Comparison of ENCODE assay signal across 28 cellular contexts in the genomic region with DNA sequence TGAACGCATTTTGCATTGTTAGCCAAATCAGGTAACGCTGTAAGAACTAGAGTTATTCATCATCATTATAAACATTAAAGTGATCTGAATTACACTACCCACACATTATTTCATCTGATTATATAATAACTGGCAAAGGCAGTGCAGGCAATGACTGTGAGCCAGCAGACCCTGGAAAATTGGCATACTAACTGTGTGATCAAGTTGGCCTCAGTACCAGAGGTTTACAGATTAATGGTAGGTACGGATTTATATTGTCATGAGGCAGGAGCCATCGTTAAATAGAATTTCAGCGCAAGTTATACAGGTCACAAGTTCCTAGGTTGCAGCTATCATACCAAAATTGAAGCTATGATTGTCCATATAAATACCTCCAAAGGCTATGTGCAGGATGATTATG.
DNase-seq lines count a peak whose midpoint lies in the region; ATAC-seq, FAIRE-seq and TF ChIP-seq lines count a peak whose summit lies in the region.
"Had no signal": no experiment of that assay in that cellular context is flagged by ENCODE, and none has a peak within 500 bp of the region (broad histone marks: within the 10 kb centered on the region; RNA-seq: fewer than 3 reads in every experiment).

No MANE protein-coding gene starts in this region.

- ATAC-seq in left lobe of liver (peak; percentile 64), HG02970 (IDR thresholded peaks at IDR 0.05; ENCODE audit: low FRiP score, unreplicated experiment) (no peak)
- ATAC-seq: A549; CD8-positive, alpha-beta T cell had no signal

- DNase-seq in NCI-H1105 treated with DMSO at 0.1 percent for 48 hours (lab: John Stamatoyannopoulos, UW): peak; percentile 7
- DNase-seq in NCI-H1105 (lab: John Stamatoyannopoulos, UW): no peak
- no peak for DNase-seq in GM12892 (ENCODE audit: insufficient read length)
- no peak for DNase-seq in left lobe of liver (ENCODE audit: low spot score)
- DNase-seq in activated gamma-delta T cell treated with Interleukin-2 at 50 U/mL for 16 hours: no peak
- DNase-seq: 8988T; ACHN; AML-193; BE2C; C1 segment of cervical spinal cord; Caco-2; Calu3; CD4-positive, alpha-beta memory T cell; CD4-positive, alpha-beta T cell; CD4-positive, CD25-positive, alpha-beta regulatory T cell; CD8-positive, alpha-beta memory T cell; CD8-positive, alpha-beta T cell; COR-L47; DMS 273 treated with DMSO at 0.1 percent for 48 hours; DMS153; DMS53; DMS79; DMS79 treated with DMSO at 0.1 percent for 48 hours; DND-41; EL had no signal

- peak; percentile 27 for FAIRE-seq in GM12892 (lab: Jason Lieb, UNC)
- FAIRE-seq: A549, D721Med had no signal

- no peak for TF ChIP-seq POLR2A in GM12892 (IDR thresholded peaks at IDR 0.05; ENCODE audit: low read depth, low read length)
